Comparison of ENCODE assay signal across 10 cellular contexts in genomic region chr14:75647650-75648049, GRCh38. TPM values are rescaled to one million over a fixed set of nuclear protein-coding genes. Genes with fewer than 3 reads are reported as not detected.
A peak's percentile ranks its signal among the peaks of the same experiment; 100 is the strongest.
DNase-seq lines count a peak whose midpoint lies in the region; ATAC-seq and TF ChIP-seq lines count a peak whose summit lies in the region.
"Had no signal": no experiment of that assay in that cellular context is flagged by ENCODE, and none has a peak within 500 bp of the region (broad histone marks: within the 10 kb centered on the region; RNA-seq: fewer than 3 reads in every experiment).

No MANE protein-coding gene starts in this region.

- DNase-seq in PC-3, result peak; percentile 12
- no peak for DNase-seq in chondrocyte (ENCODE audit: low spot score)
- peak; percentile 55 for DNase-seq in kidney glomerular epithelial cell (lab: John Stamatoyannopoulos, UW)
- peak in 1 of 2 donors; percentile 42 for DNase-seq in gastrocnemius medialis
- no peak for DNase-seq in dorsolateral prefrontal cortex
- no peak for DNase-seq in foreskin melanocyte
- DNase-seq: CD4-positive, alpha-beta memory T cell; NCI-H1436 treated with DMSO at 0.1 percent for 48 hours had no signal

- no peak for TF ChIP-seq POLR2A in gastrocnemius medialis (IDR thresholded peaks at IDR 0.05)

- TF ChIP-seq CTCF in PC-3 (conservative IDR thresholded peaks at IDR 0.05; ENCODE audit: low read depth, low read length) (no peak), chondrocyte (IDR thresholded peaks at IDR 0.05) (no peak), gastrocnemius medialis (IDR thresholded peaks at IDR 0.05 in 4 of 5, conservative IDR thresholded peaks at IDR 0.05 in 1 of 5) (no peak), dorsolateral prefrontal cortex (IDR thresholded peaks at IDR 0.05 in 54 of 56, conservative IDR thresholded peaks at IDR 0.05 in 2 of 56; ENCODE audit: low read depth in 1 of 56, partially characterized antibody in 56 of 56) (no peak)

- peaks cover 51% of the 10 kb centered on the region for H3K4me1 Mint-ChIP-seq in chondrocyte (ENCODE audit: low read depth)
- H3K4me1 Mint-ChIP-seq: CD4-positive, alpha-beta memory T cell had no signal

- POLR2A ChIA-PET in PC-3 (lab: Charles Lee; ENCODE audit: unreplicated experiment), result no interaction called here

- H2AFZ ChIP-seq in PC-3 (ENCODE audit: low read length), result no peak overlapping the region

- H3K27ac ChIP-seq in PC-3 (ENCODE audit: low read length), result peak overlapping the region; percentile 66
- peak overlapping the region; percentile 79 to 88 (median 83) for H3K27ac ChIP-seq in gastrocnemius medialis
- peak overlapping the region in 9 of 59 donors; percentile 10 to 57 (median 32) for H3K27ac ChIP-seq in dorsolateral prefrontal cortex

- H3K27me3 Mint-ChIP-seq in chondrocyte (ENCODE audit: low read depth), result no peaks in the 10 kb centered on the region
- H3K27me3 Mint-ChIP-seq: CD4-positive, alpha-beta memory T cell had no signal

- peak overlapping the region; percentile 58 for H3K4me2 ChIP-seq in PC-3 (ENCODE audit: low read length)

- H3K79me2 ChIP-seq in PC-3 (ENCODE audit: low read length), result no peaks in the 10 kb centered on the region

- H3K9me3 Mint-ChIP-seq in chondrocyte (ENCODE audit: low read depth), result no peaks in the 10 kb centered on the region
- H3K9me3 Mint-ChIP-seq: CD4-positive, alpha-beta memory T cell had no signal

- ATAC-seq in PC-3, result no peak
- peak in 1 of 2 donors; percentile 20 for ATAC-seq in gastrocnemius medialis
- no peak for ATAC-seq in HG03469 (IDR thresholded peaks at IDR 0.05; ENCODE audit: unreplicated experiment)
- ATAC-seq in GM18519 (IDR thresholded peaks at IDR 0.05; ENCODE audit: low FRiP score, unreplicated experiment), result no peak

- no peak overlapping the region for H3K4me3 Mint-ChIP-seq in chondrocyte (ENCODE audit: unreplicated experiment)
- H3K4me3 Mint-ChIP-seq: CD4-positive, alpha-beta memory T cell had no signal

- H3K9me2 ChIP-seq in PC-3 (replicated peaks; ENCODE audit: low read length), result no peaks in the 10 kb centered on the region

- H3K36me3 Mint-ChIP-seq in chondrocyte (ENCODE audit: low read depth), result peaks cover 17% of the 10 kb centered on the region

- intact Hi-C loops in PC-3 (cut with micrococcal nuclease) (loop anchor here (1.0 kb wide), 1 partner anchor 69 kb away; the partner anchor contains the start of gene FLVCR2), gastrocnemius medialis (cut with DNase I; ENCODE audit: low total_unique reads) (loop anchor here (1.0 to 10.0 kb wide), 3 partner anchors 69 to 395 kb away; partner anchors contain the start of genes FLVCR2 and JDP2), dorsolateral prefrontal cortex (cut with DNase I) (no loop called here)

- no peaks in the 10 kb centered on the region for H4K20me1 ChIP-seq in PC-3 (ENCODE audit: low read length)

- in situ Hi-C loops in gastrocnemius medialis (cut with MboI; ENCODE audit: low sequenced_read_pairs in 4 of 4), result no loop called here

- H3K9me3 ChIP-seq in PC-3 (ENCODE audit: low read length), result no peaks in the 10 kb centered on the region
- H3K9me3 ChIP-seq in gastrocnemius medialis, result no peaks in the 10 kb centered on the region

- H3K4me1 ChIP-seq in PC-3 (ENCODE audit: insufficient read depth, low read length) (peaks cover 46% of the 10 kb centered on the region), gastrocnemius medialis (peaks cover 34 to 40% of the 10 kb centered on the region in 2 donors)

- BruUV-seq in PC-3 (replicated peaks; lab: Mats Ljungman, UMichigan), result no TSS peak

- no peak overlapping the region for H3K9ac ChIP-seq in PC-3 (ENCODE audit: low read length)

- H3K4me3 ChIP-seq in PC-3 (ENCODE audit: low read length) (no peak overlapping the region), gastrocnemius medialis (no peak overlapping the region), dorsolateral prefrontal cortex (no peak overlapping the region)

- CTCF ChIA-PET in PC-3 (lab: Charles Lee), result interaction anchor here (0.6 kb wide), 1 partner anchor 530 kb away, joined by 3 read pairs; no protein-coding TSS in a partner anchor

- H3K36me3 ChIP-seq in PC-3 (ENCODE audit: low read depth, low read length) (peaks cover 22% of the 10 kb centered on the region; the same call in 1 of the 2 replicates), gastrocnemius medialis (peaks cover 0 to 27% of the 10 kb centered on the region in 2 donors)

- no peaks in the 10 kb centered on the region for H3F3A ChIP-seq in PC-3 (ENCODE audit: low read length, unreplicated experiment)

- H3K27ac Mint-ChIP-seq in chondrocyte (ENCODE audit: unreplicated experiment), result peak overlapping the region; percentile 92

- H3K27me3 ChIP-seq in PC-3 (ENCODE audit: low read length), result no peaks in the 10 kb centered on the region
- H3K27me3 ChIP-seq in gastrocnemius medialis, result no peaks in the 10 kb centered on the region
- no peaks in the 10 kb centered on the region for H3K27me3 ChIP-seq in dorsolateral prefrontal cortex

RNA-seq across cellular contexts. Expression of gene ERG28, which starts 13.0 kb away (rescaled TPM):
- total RNA-seq in PC-3 (2014; rRNA removed), result 12.5 and 13.9 TPM in 2 replicates
- 15.5 to 20.4 TPM (median 16.7 TPM) in 3 replicates for total RNA-seq in chondrocyte
- total RNA-seq in gastrocnemius medialis, result 1 to 10 TPM; 3.7 to 6.4 (median 4.7) TPM
- 10 to 100 TPM; 10.2 to 21.8 (median 14.5) TPM for total RNA-seq in dorsolateral prefrontal cortex

RNA-seq across cellular contexts. Expression of gene TTLL5, which starts 13.4 kb away (rescaled TPM):
- total RNA-seq in PC-3 (2014; rRNA removed) (34.7 and 40.3 TPM in 2 replicates), chondrocyte (22.1 to 39.2 TPM (median 28.4 TPM) in 3 replicates), gastrocnemius medialis (10 to 100 TPM in 3 of 4 donors, 1 to 10 TPM in 1; 9.1 to 36.0 (median 16.4) TPM), dorsolateral prefrontal cortex (10 to 100 TPM; 36.5 to 74.0 (median 53.7) TPM)

Comparison
In these comparisons a context has a peak if more than half of its experiments do, and no peak if none do; other contexts are left out.
1. DNase-seq: peak in PC-3 (single experiment) and kidney glomerular epithelial cell (single experiment); none in chondrocyte (single experiment), dorsolateral prefrontal cortex (0 of 10) and foreskin melanocyte (single experiment).
2. intact Hi-C loops: an anchor here in PC-3 (1.0 kb wide) and gastrocnemius medialis (1.0 to 10.0 kb wide); none called in dorsolateral prefrontal cortex.